1 cellular context compared by ENCODE assay signal in the genomic region with DNA sequence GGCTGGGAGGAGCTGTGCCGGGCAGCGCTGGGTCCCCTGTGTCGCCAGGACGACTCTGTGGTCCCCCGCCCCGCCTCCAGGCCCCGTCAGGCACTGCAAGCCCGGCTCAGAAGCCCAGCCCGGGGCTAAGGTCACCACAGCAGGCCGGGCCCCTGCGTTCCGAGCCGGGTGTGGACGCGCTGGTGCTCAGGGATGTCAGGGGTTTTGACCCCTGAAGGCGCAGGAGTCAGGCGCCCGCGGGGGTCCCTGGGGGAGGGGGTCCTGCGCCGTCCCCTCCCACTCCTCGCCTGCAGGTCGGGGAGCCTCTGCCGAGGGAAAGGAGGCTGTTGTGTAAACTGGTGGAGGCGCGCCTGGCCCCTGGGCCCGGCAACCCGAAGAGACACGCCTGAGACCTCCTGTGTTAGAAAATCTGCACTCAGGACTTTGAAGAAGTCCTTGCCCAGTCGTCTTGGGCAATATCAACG.
A peak's percentile ranks its signal among the peaks of the same experiment; 100 is the strongest.
TF ChIP-seq lines count a peak whose summit lies in the region.

No MANE protein-coding gene starts in this region.

TF ChIP-seq in H1, 55 proteins besides CTCF, POLR2A, EP300 and RAD21:
- TF ChIP-seq MAFK (IDR thresholded peaks at IDR 0.05; ENCODE audit: low read depth, low read length) (no peak), ZNF274 (IDR thresholded peaks at IDR 0.05; ENCODE audit: borderline replicate concordance, extremely low read depth, low read length) (no peak), NANOG (IDR thresholded peaks at IDR 0.05; ENCODE audit: insufficient read depth, low read depth, low read length, poor library complexity, severe bottlenecking) (no peak), SUZ12 (IDR thresholded peaks at IDR 0.05; ENCODE audit: low read length) (peak; percentile 44; the same call in 1 of the 2 replicates), RFX5 (IDR thresholded peaks at IDR 0.05; ENCODE audit: borderline replicate concordance, low read depth, low read length) (no peak), SRF (IDR thresholded peaks at IDR 0.05; ENCODE audit: low read depth, low read length) (no peak), TEAD4 (IDR thresholded peaks at IDR 0.05; ENCODE audit: low read depth, low read length) (no peak), HDAC2 (IDR thresholded peaks at IDR 0.05; ENCODE audit: borderline replicate concordance in 1 of 2, low read depth in 2 of 2, low read length in 2 of 2) (no peak), RXRA (IDR thresholded peaks at IDR 0.05; ENCODE audit: insufficient read depth, low read depth, low read length) (no peak), KDM4A (IDR thresholded peaks at IDR 0.05; ENCODE audit: low read depth, low read length, severe bottlenecking) (peak; percentile 40), ASH2L (IDR thresholded peaks at IDR 0.05; ENCODE audit: low read length) (no peak), CTBP2 (IDR thresholded peaks at IDR 0.05; ENCODE audit: borderline replicate concordance, insufficient read depth, insufficient read length, low read length) (no peak), CBX5 (IDR thresholded peaks at IDR 0.05; ENCODE audit: low read depth, low read length) (no peak), SIN3A (conservative IDR thresholded peaks at IDR 0.05 in 1 of 2, IDR thresholded peaks at IDR 0.05 in 1 of 2; ENCODE audit: low read depth in 1 of 2, low read length in 2 of 2) (no peak)
TF ChIP-seq in H1: peak in this region for 2.
